In genomic region chr1:225467193-225468020, GRCh38 we compare ENCODE assay signal across 8 cellular contexts.
A peak's percentile ranks its signal among the peaks of the same experiment; 100 is the strongest.
DNase-seq lines count a peak whose midpoint lies in the region; ATAC-seq and TF ChIP-seq lines count a peak whose summit lies in the region.

No MANE protein-coding gene starts in this region.

- ATAC-seq in HG02610 (IDR thresholded peaks at IDR 0.05; ENCODE audit: unreplicated experiment), result peak; percentile 94

- DNase-seq in NOMO-1 (lab: John Stamatoyannopoulos, UW; ENCODE audit: unreplicated experiment in 2 of 2), result peak; percentile 89
- DNase-seq in activated T-cell treated with anti-CD3 and anti-CD28 coated beads, Interleukin-2, amount 50 U/mL, for 48 hours, result peak; percentile 86 to 88
- peak; percentile 76 for DNase-seq in hepatic stellate cell (ENCODE audit: low spot score)
- DNase-seq in stimulated activated CD4-positive, alpha-beta T cell treated with anti-CD3 and anti-CD28 coated beads, TNF-alpha, amount 100 ng/mL, for 24 hours (ENCODE audit: low read depth in 3 of 3), result peak; percentile 61 to 79 (median 67)
- DNase-seq in NCI-H748 (lab: John Stamatoyannopoulos, UW; ENCODE audit: unreplicated experiment), result no peak
- DNase-seq in HuH-7 (ENCODE audit: low spot score), result no peak

- TF ChIP-seq POLR2A in GM10847 (IDR thresholded peaks at IDR 0.05; ENCODE audit: extremely low read depth, insufficient read length), result peak; percentile 85

Comparison
In these comparisons a context has a peak if more than half of its experiments do, and no peak if none do; other contexts are left out.
1. DNase-seq: peak in NOMO-1 (2 of 2), activated T-cell treated with anti-CD3 and anti-CD28 coated beads, Interleukin-2, amount 50 U/mL, for 48 hours (2 of 2), hepatic stellate cell (single experiment) and stimulated activated CD4-positive, alpha-beta T cell treated with anti-CD3 and anti-CD28 coated beads, TNF-alpha, amount 100 ng/mL, for 24 hours (3 of 3); none in NCI-H748 (single experiment) and HuH-7 (single experiment).